8 cellular contexts compared by ENCODE assay signal in genomic region chr5:131163315-131164119, GRCh38. TPM values are rescaled to one million over a fixed set of nuclear protein-coding genes. Genes with fewer than 3 reads are reported as not detected.
DNase-seq lines count a peak whose midpoint lies in the region; ATAC-seq and TF ChIP-seq lines count a peak whose summit lies in the region.

No MANE protein-coding gene starts in this region.

- H3K36me3 Mint-ChIP-seq in chondrocyte (ENCODE audit: low read depth) (peaks cover 25% of the 10 kb centered on the region), mesothelial cell of epicardium (peaks cover 32% of the 10 kb centered on the region)

- peak; percentile 3 for DNase-seq in NCI-H1694 treated with DMSO at 0.1 percent for 48 hours (lab: John Stamatoyannopoulos, UW)
- no peak for DNase-seq in NCI-H1694 (lab: John Stamatoyannopoulos, UW)
- peak; percentile 46 for DNase-seq in NOMO-1 treated with DMSO at 0.1 percent for 48 hours (lab: John Stamatoyannopoulos, UW; ENCODE audit: unreplicated experiment)
- no peak for DNase-seq in chondrocyte (ENCODE audit: low spot score)
- no peak for DNase-seq in mesothelial cell of epicardium (ENCODE audit: low spot score in 2 of 2, unreplicated experiment in 2 of 2)
- no peak for DNase-seq in activated gamma-delta T cell (lab: John Stamatoyannopoulos, UW)
- DNase-seq in NCI-H1930 (lab: John Stamatoyannopoulos, UW), result no peak

- ATAC-seq in GM21619 (IDR thresholded peaks at IDR 0.05; ENCODE audit: unreplicated experiment), result no peak

- no peaks in the 10 kb centered on the region for H3K27me3 Mint-ChIP-seq in chondrocyte (ENCODE audit: low read depth)
- H3K27me3 Mint-ChIP-seq in mesothelial cell of epicardium (ENCODE audit: low read depth), result no peaks in the 10 kb centered on the region

- H3K4me1 Mint-ChIP-seq in chondrocyte (ENCODE audit: low read depth) (peaks cover 21% of the 10 kb centered on the region), mesothelial cell of epicardium (peaks cover 20% of the 10 kb centered on the region)

- H3K9me3 Mint-ChIP-seq in chondrocyte (ENCODE audit: low read depth) (no peaks in the 10 kb centered on the region), mesothelial cell of epicardium (no peaks in the 10 kb centered on the region)

- H3K27ac Mint-ChIP-seq in chondrocyte (ENCODE audit: unreplicated experiment) (peak overlapping the region; percentile 88), mesothelial cell of epicardium (peak overlapping the region; percentile 95)

- H3K4me3 Mint-ChIP-seq in chondrocyte (ENCODE audit: unreplicated experiment) (peak overlapping the region; percentile 79), mesothelial cell of epicardium (peak overlapping the region; percentile 82)

- TF ChIP-seq CTCF in chondrocyte (IDR thresholded peaks at IDR 0.05) (no peak), mesothelial cell of epicardium (IDR thresholded peaks at IDR 0.05; ENCODE audit: unreplicated experiment) (no peak)

RNA-seq across cellular contexts. Expression of gene HINT1, which starts 1.5 kb away (rescaled TPM):
- total RNA-seq in chondrocyte, result 196 to 223 TPM (median 197 TPM) in 3 replicates
- total RNA-seq in mesothelial cell of epicardium, result 180 to 194 TPM (median 187 TPM) in 3 replicates

RNA-seq across cellular contexts. Expression of gene LYRM7, which starts 7.2 kb away (rescaled TPM):
- 9.8 to 10.8 TPM (median 10.1 TPM) in 3 replicates for total RNA-seq in chondrocyte
- total RNA-seq in mesothelial cell of epicardium, result 5.4 to 8.6 TPM (median 6.3 TPM) in 3 replicates

Comparison
In these comparisons a context has a peak if more than half of its experiments do, and no peak if none do; other contexts are left out.
1. DNase-seq: peak in NCI-H1694 treated with DMSO at 0.1 percent for 48 hours (single experiment) and NOMO-1 treated with DMSO at 0.1 percent for 48 hours (single experiment); none in NCI-H1694 (single experiment), chondrocyte (single experiment), mesothelial cell of epicardium (0 of 2), activated gamma-delta T cell (single experiment) and NCI-H1930 (0 of 2).